In the genomic region with DNA sequence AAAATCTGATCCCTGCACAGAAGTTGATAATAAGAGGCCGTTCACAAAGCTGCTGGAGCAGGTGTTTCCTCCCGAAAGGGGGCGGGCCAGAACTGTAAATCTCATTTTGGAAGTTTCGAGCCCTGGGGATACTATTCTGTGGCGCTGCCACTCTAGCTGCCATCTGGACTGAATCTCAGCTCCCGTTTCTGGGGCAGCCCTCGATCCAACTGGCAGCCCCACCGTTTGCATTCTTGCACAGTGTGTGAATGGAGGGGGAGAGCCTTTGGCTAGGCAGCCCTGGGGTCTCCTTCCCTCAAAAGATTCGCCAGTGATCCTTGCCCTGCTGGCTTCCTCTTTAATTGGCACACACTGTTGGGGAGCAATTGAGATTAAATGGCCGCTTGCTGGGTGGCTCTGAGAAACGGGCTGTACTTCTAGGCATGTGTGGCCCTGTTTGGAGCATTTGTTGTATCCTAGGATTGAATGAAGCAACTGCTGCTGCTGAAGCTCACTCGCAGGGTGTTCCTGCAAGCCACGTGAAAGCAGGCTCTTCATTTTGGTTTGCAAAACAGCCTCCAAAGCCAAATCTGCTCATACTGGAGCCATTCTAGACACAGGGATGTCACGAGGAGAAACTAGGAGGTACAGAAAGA, we compare ENCODE assay signal across 13 cellular contexts. TPM values are rescaled to one million over a fixed set of nuclear protein-coding genes. Genes with fewer than 3 reads are reported as not detected.
DNase-seq lines count a peak whose midpoint lies in the region; ATAC-seq and TF ChIP-seq lines count a peak whose summit lies in the region.
"Had no signal": no experiment of that assay in that cellular context is flagged by ENCODE, and none has a peak within 500 bp of the region (broad histone marks: within the 10 kb centered on the region; RNA-seq: fewer than 3 reads in every experiment).

No MANE protein-coding gene starts in this region.

- peak; percentile 34 for TF ChIP-seq CTCF in OCI-LY3 (IDR thresholded peaks at IDR 0.05; ENCODE audit: low read depth, low read length)
- no peak for TF ChIP-seq CTCF in upper lobe of left lung (IDR thresholded peaks at IDR 0.05)

- peaks cover 7% of the 10 kb centered on the region; the same call in 1 of the 2 replicates for H3K27me3 ChIP-seq in OCI-LY3 (ENCODE audit: low read depth, low read length)
- H3K27me3 ChIP-seq in upper lobe of left lung: no peaks in the 10 kb centered on the region

- H3K36me3 ChIP-seq in OCI-LY3 (replicated peaks; ENCODE audit: low read depth, low read length) (no peaks in the 10 kb centered on the region), upper lobe of left lung (no peaks in the 10 kb centered on the region)

- no peak for TF ChIP-seq EP300 in upper lobe of left lung (IDR thresholded peaks at IDR 0.05)

- H3K9me3 ChIP-seq in OCI-LY3 (ENCODE audit: insufficient read depth, low read length) (no peaks in the 10 kb centered on the region), upper lobe of left lung (no peaks in the 10 kb centered on the region)

- ATAC-seq in GM21526 (IDR thresholded peaks at IDR 0.05; ENCODE audit: low FRiP score, unreplicated experiment) (peak; percentile 59), upper lobe of left lung (ENCODE audit: low FRiP score in 2 of 2) (no peak)
- ATAC-seq: naive thymus-derived CD8-positive, alpha-beta T cell; Panc1 had no signal

- no peaks in the 10 kb centered on the region for H4K20me1 ChIP-seq in OCI-LY3 (ENCODE audit: insufficient read depth, low read length)

- H3K4me1 ChIP-seq in OCI-LY3 (ENCODE audit: low read length) (peaks cover 38% of the 10 kb centered on the region), upper lobe of left lung (peaks cover 0 to 4% (median 0%) of the 10 kb centered on the region in 4 donors)

- H2AFZ ChIP-seq in OCI-LY3 (ENCODE audit: low read depth, low read length): 0 out of 2 replicates have a peak overlapping the region, but pooled peaks have one; percentile 8

- WGBS in upper lobe of left lung, 2 donors: 39 to 42% methylated on average over 13 to 14 of the region's 14 CpGs

- H3K27ac ChIP-seq in OCI-LY3 (ENCODE audit: low read length): no peak overlapping the region
- no peak overlapping the region for H3K27ac ChIP-seq in upper lobe of left lung

- TF ChIP-seq POLR2A in upper lobe of left lung (IDR thresholded peaks at IDR 0.05): no peak

- peak overlapping the region; percentile 65 for H3K4me2 ChIP-seq in OCI-LY3 (ENCODE audit: low read length)

- no peak overlapping the region for H3K9ac ChIP-seq in OCI-LY3 (ENCODE audit: low read length)

- DNase-seq in Ammon's horn (ENCODE audit: low spot score) (peak; percentile 81), hypothalamus (lab: John Stamatoyannopoulos, UW) (peak in 35 of 51 donors; percentile 3 to 73 (median 26)), upper lobe of left lung (no peak), SW480 (ENCODE audit: low spot score) (no peak), epidermal melanocyte (ENCODE audit: insufficient read length, low spot score) (no peak)
- no peak for DNase-seq in activated naive CD4-positive, alpha-beta T cell treated with anti-CD3 and anti-CD28 coated beads, Interleukin-2, amount 50 U/mL, for 16 hours
- DNase-seq: CD4-positive, alpha-beta T cell; naive thymus-derived CD8-positive, alpha-beta T cell had no signal

- H3K4me3 ChIP-seq in OCI-LY3 (ENCODE audit: low read length): peak overlapping the region; percentile 41
- H3K4me3 ChIP-seq in upper lobe of left lung: no peak overlapping the region

- no peaks in the 10 kb centered on the region for H3K79me2 ChIP-seq in OCI-LY3 (ENCODE audit: low read length)

RNA-seq across cellular contexts. Expression of a gene that starts 57.2 kb away (rescaled TPM):
- total RNA-seq in upper lobe of left lung: not detected
- total RNA-seq: astrocyte; CD4-positive, alpha-beta T cell; endothelial cell of umbilical vein; naive thymus-derived CD8-positive, alpha-beta T cell had no signal

Comparison
In these comparisons a context has a peak if more than half of its experiments do, and no peak if none do; other contexts are left out.
1. DNase-seq: peak in Ammon's horn (single experiment) and hypothalamus (35 of 51); none in upper lobe of left lung (0 of 2), SW480 (single experiment), epidermal melanocyte (single experiment) and activated naive CD4-positive, alpha-beta T cell treated with anti-CD3 and anti-CD28 coated beads, Interleukin-2, amount 50 U/mL, for 16 hours (single experiment).